8 cellular contexts compared by ENCODE assay signal in genomic region chrX:19888419-19888879, GRCh38. TPM values are rescaled to one million over a fixed set of nuclear protein-coding genes. Genes with fewer than 3 reads are reported as not detected.
DNase-seq lines count a peak whose midpoint lies in the region; ATAC-seq and TF ChIP-seq lines count a peak whose summit lies in the region.

No MANE protein-coding gene starts in this region.

- H3K27ac ChIP-seq in CD4-positive, alpha-beta memory T cell (ENCODE audit: low read depth, low read length) = peak overlapping the region; percentile 59
- H3K27ac ChIP-seq in H9 (ENCODE audit: insufficient read length, low read depth, low read length) = peak overlapping the region; percentile 51
- peak overlapping the region; percentile 72 for H3K27ac ChIP-seq in neural cell (ENCODE audit: low read length)

- H3K79me1 ChIP-seq in H9 (ENCODE audit: insufficient read depth, low read depth, low read length, poor library complexity, severe bottlenecking) = no peaks in the 10 kb centered on the region

- H3K27ac Mint-ChIP-seq in CD4-positive, alpha-beta memory T cell = peak overlapping the region; percentile 77 to 96 (median 85)
- H3K27ac Mint-ChIP-seq in H9 = peak overlapping the region; percentile 53 to 95 (median 90); a peak in 6 of 7 replicates
- H3K27ac Mint-ChIP-seq in activated naive CD4-positive, alpha-beta T cell treated with anti-CD3 and anti-CD28 coated beads, Interleukin-2, amount 10 ng/mL, durations not matched to agents 7 days and 5 days = peak overlapping the region; percentile 84

- H4K8ac ChIP-seq in H9 (replicated peaks; ENCODE audit: insufficient read length, low read depth, low read length) = no peak overlapping the region

- WGBS in H9 (ENCODE audit: extremely low coverage, insufficient read length, low lambda C conversion rate) = no CpG with 5 or more reads among the region's 15 CpGs

- no peak overlapping the region for H2BK15ac ChIP-seq in H9 (ENCODE audit: low read depth, low read length)

- peak; percentile 54 to 63 (median 58) for DNase-seq in CD4-positive, alpha-beta memory T cell
- DNase-seq in H9 (no peak), NCI-H82 (lab: John Stamatoyannopoulos, UW) (peak; percentile 86), foreskin melanocyte (peak; percentile 55)
- DNase-seq in activated naive CD4-positive, alpha-beta T cell treated with anti-CD3 and anti-CD28 coated beads, Interleukin-2, amount 10 ng/mL, durations not matched to agents 7 days and 5 days = peak; percentile 54

- H3K9me2 ChIP-seq in neural cell (ENCODE audit: insufficient read depth, low read length) = no peaks in the 10 kb centered on the region

- H3K27me3 Mint-ChIP-seq in CD4-positive, alpha-beta memory T cell = no peaks in the 10 kb centered on the region
- H3K27me3 Mint-ChIP-seq in H9 (ENCODE audit: low read depth) = peaks cover 16% of the 10 kb centered on the region
- H3K27me3 Mint-ChIP-seq in activated naive CD4-positive, alpha-beta T cell treated with anti-CD3 and anti-CD28 coated beads, Interleukin-2, amount 10 ng/mL, durations not matched to agents 7 days and 5 days = no peaks in the 10 kb centered on the region

- H2BK5ac ChIP-seq in H9 (ENCODE audit: insufficient read length, low read length) = no peak overlapping the region

- peaks cover 22 to 47% (median 34%) of the 10 kb centered on the region in 4 donors for H3K4me1 Mint-ChIP-seq in CD4-positive, alpha-beta memory T cell
- H3K4me1 Mint-ChIP-seq in H9 = peaks cover 5 to 15% of the 10 kb centered on the region in 2 experiments
- peaks cover 42% of the 10 kb centered on the region for H3K4me1 Mint-ChIP-seq in activated naive CD4-positive, alpha-beta T cell treated with anti-CD3 and anti-CD28 coated beads, Interleukin-2, amount 10 ng/mL, durations not matched to agents 7 days and 5 days

- peak overlapping the region; percentile 70 for H3K18ac ChIP-seq in H9 (ENCODE audit: insufficient read length, low read depth, low read length)

- H4K91ac ChIP-seq in H9 (ENCODE audit: insufficient read length, low read depth, low read length) = no peak overlapping the region

- H3K4me3 Mint-ChIP-seq in CD4-positive, alpha-beta memory T cell = peak overlapping the region; percentile 72 to 86 (median 80)
- peak overlapping the region; percentile 70 to 84 for H3K4me3 Mint-ChIP-seq in H9
- peak overlapping the region; percentile 73 for H3K4me3 Mint-ChIP-seq in activated naive CD4-positive, alpha-beta T cell treated with anti-CD3 and anti-CD28 coated beads, Interleukin-2, amount 10 ng/mL, durations not matched to agents 7 days and 5 days

- H2AFZ ChIP-seq in H9 (ENCODE audit: low read length) (no peak overlapping the region), neural cell (ENCODE audit: low read depth, low read length) (peak overlapping the region; percentile 27)

- intact Hi-C loops in CD4-positive, alpha-beta memory T cell (cut with micrococcal nuclease) = loop anchor here (1.0 to 2.0 kb wide), 5 partner anchors 142 to 344 kb away; no protein-coding TSS in a partner anchor

- H2BK12ac ChIP-seq in H9 (ENCODE audit: insufficient read length, low read depth, low read length) = no peak overlapping the region

- H3K9ac ChIP-seq in H9 (ENCODE audit: extremely low read depth, insufficient read length, low read length) = peak overlapping the region; percentile 22
- H3K9ac ChIP-seq in neural cell (ENCODE audit: low read length) = peak overlapping the region; percentile 69

- no peak overlapping the region for H3K4ac ChIP-seq in H9 (ENCODE audit: low read depth, low read length)

- no peaks in the 10 kb centered on the region for H3K27me3 ChIP-seq in CD4-positive, alpha-beta memory T cell (ENCODE audit: insufficient read depth, low read length)
- H3K27me3 ChIP-seq in H9 (ENCODE audit: insufficient read depth, low read length) (peaks cover 2% of the 10 kb centered on the region; the same call in 1 of the 2 replicates), neural cell (ENCODE audit: insufficient read depth, low read depth, low read length) (no peaks in the 10 kb centered on the region)

- H3T11ph ChIP-seq in H9 (ENCODE audit: low read length) = no peak overlapping the region

- peaks cover 34% of the 10 kb centered on the region for H3K4me1 ChIP-seq in CD4-positive, alpha-beta memory T cell (ENCODE audit: insufficient read depth, low read length)
- H3K4me1 ChIP-seq in H9 (ENCODE audit: insufficient read depth, low read length) = no peaks in the 10 kb centered on the region

- CTCF ChIA-PET in CD4-positive, alpha-beta memory T cell (lab: Charles Lee; ENCODE audit: partially characterized antibody) = interaction anchor here (0.7 to 2.3 kb wide), 13 partner anchors 12 to 516 kb away, joined by 3 to 13 read pairs (median 5); no protein-coding TSS in a partner anchor
- CTCF ChIA-PET in activated naive CD4-positive, alpha-beta T cell treated with anti-CD3 and anti-CD28 coated beads, Interleukin-2, amount 10 ng/mL, durations not matched to agents 7 days and 5 days (lab: Charles Lee) = interaction anchor here (0.8 to 1.9 kb wide), 9 partner anchors 117 to 506 kb away, joined by 3 to 5 read pairs (median 4); no protein-coding TSS in a partner anchor

- H4K20me1 ChIP-seq in H9 (ENCODE audit: control insufficient read depth, insufficient read depth, insufficient read length) (no peaks in the 10 kb centered on the region), neural cell (ENCODE audit: insufficient read depth) (no peaks in the 10 kb centered on the region)

- no peaks in the 10 kb centered on the region for H3F3A ChIP-seq in neural cell (ENCODE audit: insufficient read depth, low read length, poor library complexity, severe bottlenecking)

- peak overlapping the region; percentile 23 to 51 for H3K4me3 ChIP-seq in CD4-positive, alpha-beta memory T cell (ENCODE audit: low read length in 2 of 2)
- H3K4me3 ChIP-seq in neural cell (ENCODE audit: low read length) = peak overlapping the region; percentile 74

- H3K4me2 ChIP-seq in H9 (ENCODE audit: insufficient read depth, insufficient read length, low read length) (peak overlapping the region; percentile 70), neural cell (ENCODE audit: low read length) (no peak overlapping the region)

- no peak overlapping the region for H3K23ac ChIP-seq in H9 (ENCODE audit: insufficient read length, low read depth, low read length)

- H3K36me3 ChIP-seq in CD4-positive, alpha-beta memory T cell (ENCODE audit: insufficient read depth, low read length) = no peaks in the 10 kb centered on the region
- H3K36me3 ChIP-seq in neural cell (ENCODE audit: insufficient read depth, low read length) = no peaks in the 10 kb centered on the region

- peaks cover 0 to 8% (median 0%) of the 10 kb centered on the region in 8 donors for H3K9me3 Mint-ChIP-seq in CD4-positive, alpha-beta memory T cell
- peaks cover 67 to 75% of the 10 kb centered on the region in 2 experiments for H3K9me3 Mint-ChIP-seq in H9
- no peaks in the 10 kb centered on the region for H3K9me3 Mint-ChIP-seq in activated naive CD4-positive, alpha-beta T cell treated with anti-CD3 and anti-CD28 coated beads, Interleukin-2, amount 10 ng/mL, durations not matched to agents 7 days and 5 days

- H3K36me3 Mint-ChIP-seq in CD4-positive, alpha-beta memory T cell = peaks cover 0 to 6% of the 10 kb centered on the region in 2 donors
- peaks cover 0 to 8% (median 5%) of the 10 kb centered on the region in 3 experiments; a peak in 4 of 7 replicates for H3K36me3 Mint-ChIP-seq in H9 (ENCODE audit: insufficient read depth in 1 of 3, low read depth in 3 of 3)
- no peaks in the 10 kb centered on the region for H3K36me3 Mint-ChIP-seq in activated naive CD4-positive, alpha-beta T cell treated with anti-CD3 and anti-CD28 coated beads, Interleukin-2, amount 10 ng/mL, durations not matched to agents 7 days and 5 days

- ATAC-seq in HG03442 (IDR thresholded peaks at IDR 0.05; ENCODE audit: unreplicated experiment) (no peak), GM18861 (IDR thresholded peaks at IDR 0.05; ENCODE audit: unreplicated experiment) (no peak)

- peak; percentile 61; the same call in 2 of the 3 replicates for TF ChIP-seq CTCF in H9 (conservative IDR thresholded peaks at IDR 0.05)
- TF ChIP-seq CTCF in neural cell (IDR thresholded peaks at IDR 0.05; ENCODE audit: poor library complexity, severe bottlenecking) = peak; percentile 80

- H4K5ac ChIP-seq in H9 (ENCODE audit: insufficient read length, low read depth, low read length) = no peak overlapping the region

- POLR2A ChIA-PET in CD4-positive, alpha-beta memory T cell (lab: Charles Lee; ENCODE audit: partially characterized antibody) = interaction anchor here (0.8 to 3.2 kb wide), 9 partner anchors 48 to 150 kb away, joined by 3 to 33 read pairs (median 6); no protein-coding TSS in a partner anchor

- H3K9me3 ChIP-seq in CD4-positive, alpha-beta memory T cell (ENCODE audit: control insufficient read depth in 1 of 2, low read length in 2 of 2) = no peaks in the 10 kb centered on the region
- H3K9me3 ChIP-seq in H9 (ENCODE audit: control insufficient read depth, low read depth, low read length) = peaks cover 27% of the 10 kb centered on the region
- H3K9me3 ChIP-seq in neural cell (ENCODE audit: low read length) = no peaks in the 10 kb centered on the region

- H2BK20ac ChIP-seq in H9 (ENCODE audit: low read depth, low read length, poor library complexity, severe bottlenecking) = no peak overlapping the region

- no peaks in the 10 kb centered on the region for H3K79me2 ChIP-seq in H9 (ENCODE audit: insufficient read depth, low read length)
- H3K79me2 ChIP-seq in neural cell (replicated peaks; ENCODE audit: insufficient read depth, low read length) = peaks cover 5% of the 10 kb centered on the region

- TF ChIP-seq RAD21 in neural cell (conservative IDR thresholded peaks at IDR 0.05) = peak; percentile 86

- H3K14ac ChIP-seq in H9 (ENCODE audit: insufficient read depth, low read length) = peak overlapping the region; percentile 93; the same call in 1 of the 2 replicates

- no peak overlapping the region for H2BK120ac ChIP-seq in H9 (ENCODE audit: low read depth, low read length, poor library complexity, severe bottlenecking)

- H2AK5ac ChIP-seq in H9 (ENCODE audit: insufficient read length, low read length) = no peak overlapping the region

- no peak overlapping the region for H3K56ac ChIP-seq in H9 (ENCODE audit: insufficient read length, low read depth, low read length)

- H3K23me2 ChIP-seq in H9 (ENCODE audit: insufficient read length, low read depth, low read length, poor library complexity, severe bottlenecking) = peaks cover 11% of the 10 kb centered on the region

- peak; percentile 7 for TF ChIP-seq EP300 in neural cell (conservative IDR thresholded peaks at IDR 0.05; ENCODE audit: poor library complexity, severe bottlenecking)

TF ChIP-seq in neural cell, 6 proteins besides CTCF, POLR2A, EP300 and RAD21:
- TF ChIP-seq SMC3 (conservative IDR thresholded peaks at IDR 0.05; ENCODE audit: poor library complexity) (peak; percentile 95), POLR2AphosphoS5 (IDR thresholded peaks at IDR 0.05) (no peak)

RNA-seq across cellular contexts. Expression of gene SH3KBP1, which starts 1.0 kb away (rescaled TPM):
- 100 to 1,000 TPM; 121 to 144 TPM for total RNA-seq in CD4-positive, alpha-beta memory T cell
- 100 to 1,000 TPM; 117 to 191 TPM for polyA plus RNA-seq in CD4-positive, alpha-beta memory T cell
- total RNA-seq in H9 (2021) = 11.8 and 12.3 TPM in 2 replicates
- 6.1 and 8.1 TPM in 2 replicates for polyA plus RNA-seq in neural cell
- 17.5 and 32.8 TPM in 2 replicates for polyA minus RNA-seq in neural cell
